8 cellular contexts compared by ENCODE assay signal in genomic region chr1:148060294-148060701, GRCh38.
A peak's percentile ranks its signal among the peaks of the same experiment; 100 is the strongest.
DNase-seq lines count a peak whose midpoint lies in the region; ATAC-seq and TF ChIP-seq lines count a peak whose summit lies in the region.
"Not testable (repeated sequence)": the region's sequence is repeated elsewhere in the genome, so short reads cannot be mapped to it uniquely, and the experiment has no call there.

No MANE protein-coding gene starts in this region.

- not testable (repeated sequence) for H3K4me1 ChIP-seq in tibial artery

- peak overlapping the region; percentile 21 for H3K4me3 ChIP-seq in epithelial cell of esophagus (ENCODE audit: low read length)
- H3K4me3 ChIP-seq in kidney epithelial cell (ENCODE audit: low read depth, low read length): peak overlapping the region; percentile 22
- peak overlapping the region; percentile 23 for H3K4me3 ChIP-seq in retinal pigment epithelial cell (ENCODE audit: low read length)
- H3K4me3 ChIP-seq in tibial artery: peak overlapping the region; percentile 44 to 50

- not testable (repeated sequence) for H3K9me3 Mint-ChIP-seq in activated naive CD4-positive, alpha-beta T cell treated with anti-CD3 and anti-CD28 coated beads, Interleukin-2, amount 50 U/mL, for 72 hours

- H3K27ac ChIP-seq in tibial artery: not testable (repeated sequence)

- ATAC-seq in HG02885 (IDR thresholded peaks at IDR 0.05; ENCODE audit: poor library complexity, unreplicated experiment): peak; percentile 13
- peak; percentile 38 to 41 for ATAC-seq in activated naive CD4-positive, alpha-beta T cell treated with anti-CD3 and anti-CD28 coated beads, Interleukin-2, amount 50 U/mL, for 72 hours

- peak; percentile 1 for DNase-seq in CD1c-positive myeloid dendritic cell (ENCODE audit: extremely low spot score)
- DNase-seq in activated CD4-positive, alpha-beta T cell treated with anti-CD3 and anti-CD28 coated beads for 48 hours: peak; percentile 9
- DNase-seq in activated naive CD4-positive, alpha-beta T cell treated with anti-CD3 and anti-CD28 coated beads, Interleukin-2, amount 50 U/mL, for 72 hours (ENCODE audit: low spot score in 2 of 2); epithelial cell of esophagus (ENCODE audit: low read depth); kidney epithelial cell (ENCODE audit: low read depth); retinal pigment epithelial cell (ENCODE audit: low read depth); tibial artery: not testable (repeated sequence)

- peak overlapping the region in 1 of 2 donors; percentile 81 for H3K27ac Mint-ChIP-seq in activated naive CD4-positive, alpha-beta T cell treated with anti-CD3 and anti-CD28 coated beads, Interleukin-2, amount 50 U/mL, for 72 hours

- H3K36me3 ChIP-seq in kidney epithelial cell (ENCODE audit: control insufficient read depth, insufficient read depth, low read length); tibial artery: not testable (repeated sequence)

- not testable (repeated sequence) for H3K27me3 ChIP-seq in kidney epithelial cell (ENCODE audit: control insufficient read depth, insufficient read depth, low read length); tibial artery

- not testable (repeated sequence) for H3K9me3 ChIP-seq in tibial artery

- intact Hi-C loops in tibial artery (cut with DNase I; ENCODE audit: low total_unique reads): not testable (repeated sequence)

- not testable (repeated sequence) for TF ChIP-seq CTCF in epithelial cell of esophagus (IDR thresholded peaks at IDR 0.05; ENCODE audit: insufficient read depth, low read depth, low read length, missing control alignments); kidney epithelial cell (IDR thresholded peaks at IDR 0.05; ENCODE audit: insufficient read depth, low read length, poor library complexity, severe bottlenecking); retinal pigment epithelial cell (conservative IDR thresholded peaks at IDR 0.05; ENCODE audit: low read depth, low read length); tibial artery (IDR thresholded peaks at IDR 0.05)

- H3K36me3 Mint-ChIP-seq in activated naive CD4-positive, alpha-beta T cell treated with anti-CD3 and anti-CD28 coated beads, Interleukin-2, amount 50 U/mL, for 72 hours: not testable (repeated sequence)
